In the genomic region with DNA sequence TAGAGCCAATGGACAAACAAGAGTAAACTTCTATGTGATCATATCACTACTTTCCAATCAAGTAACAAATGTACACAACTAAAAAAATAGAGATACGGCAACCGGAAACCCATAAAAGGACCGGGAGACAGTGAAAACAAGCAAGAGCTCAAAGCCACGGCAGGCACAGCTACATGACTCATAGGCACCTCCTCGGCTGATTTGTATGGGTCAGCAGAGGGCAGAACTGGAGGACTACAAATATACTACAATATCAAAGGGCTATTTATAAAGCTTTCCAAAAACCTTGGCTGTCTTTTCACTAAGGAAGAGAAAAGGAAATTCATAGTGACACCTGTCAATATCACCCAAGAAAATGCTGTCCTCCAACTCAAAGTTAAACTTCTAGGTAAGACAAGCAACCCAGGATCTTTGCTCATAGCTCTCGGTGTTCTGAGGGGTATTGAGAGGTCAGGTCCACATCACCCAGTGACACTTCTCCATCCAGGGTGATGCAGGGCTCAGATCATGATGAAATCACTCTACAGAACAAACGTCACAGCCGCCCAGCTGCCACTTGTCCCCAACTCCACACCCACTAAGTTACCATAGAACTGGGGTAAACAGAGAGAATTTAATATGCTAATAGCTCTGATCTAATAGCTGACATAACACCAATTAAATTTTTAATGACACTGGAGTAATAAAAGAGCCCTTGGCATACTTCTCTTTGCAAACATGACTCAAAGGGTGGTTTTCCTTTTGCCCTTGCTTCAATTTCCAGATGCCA, we compare ENCODE assay signal across 9 cellular contexts. TPM values are rescaled to one million over a fixed set of nuclear protein-coding genes. Genes with fewer than 3 reads are reported as not detected.
DNase-seq lines count a peak whose midpoint lies in the region; ATAC-seq and TF ChIP-seq lines count a peak whose summit lies in the region.
"Had no signal": no experiment of that assay in that cellular context is flagged by ENCODE, and none has a peak within 500 bp of the region (broad histone marks: within the 10 kb centered on the region; RNA-seq: fewer than 3 reads in every experiment).

No MANE protein-coding gene starts in this region.

- H3F3A ChIP-seq in GM23338 (replicated peaks; ENCODE audit: low read depth) = no peaks in the 10 kb centered on the region

- H3K4me1 ChIP-seq in GM23338 (ENCODE audit: insufficient read depth) (peaks cover 9% of the 10 kb centered on the region), duodenal mucosa (ENCODE audit: control insufficient read depth in 1 of 2, insufficient read depth in 2 of 2, low read length in 2 of 2) (peaks cover 36 to 42% of the 10 kb centered on the region in 2 donors), urinary bladder (ENCODE audit: insufficient read depth) (no peaks in the 10 kb centered on the region)

- H3K9ac ChIP-seq in duodenal mucosa (ENCODE audit: low read depth in 1 of 2, low read length in 2 of 2) = peak overlapping the region; percentile 44 to 53

- peaks cover 2% of the 10 kb centered on the region for H3K27me3 Mint-ChIP-seq in GM23338 (ENCODE audit: insufficient read depth, low read depth, poor library complexity)

- DNase-seq in GM23338 (ENCODE audit: low spot score) = no peak
- DNase-seq in RPMI7951 (ENCODE audit: low read depth) = peak; percentile 84
- peak; percentile 82 for DNase-seq in medulla oblongata (ENCODE audit: extremely low spot score)

- 29% methylated on average over 8 of the region's 8 CpGs for WGBS in urinary bladder

- H3K79me2 ChIP-seq in GM23338 (replicated peaks; ENCODE audit: insufficient read depth) = peaks cover 53% of the 10 kb centered on the region

- peak overlapping the region; percentile 4; the same call in 1 of the 2 replicates for H3K27ac Mint-ChIP-seq in GM23338

- H3K27me3 ChIP-seq in GM23338 (ENCODE audit: insufficient read depth) = no peaks in the 10 kb centered on the region
- no peaks in the 10 kb centered on the region for H3K27me3 ChIP-seq in duodenal mucosa (ENCODE audit: control insufficient read depth in 1 of 2, insufficient read depth in 2 of 2, low read length in 2 of 2)

- ATAC-seq in GM23338 (no peak; the same call in 2 of the 3 replicates), GM19351 (IDR thresholded peaks at IDR 0.05; ENCODE audit: unreplicated experiment) (no peak), HG02973 (IDR thresholded peaks at IDR 0.05; ENCODE audit: unreplicated experiment) (no peak)
- ATAC-seq: GM12878 had no signal

- TF ChIP-seq CTCF in 22Rv1 (IDR thresholded peaks at IDR 0.05) (peak; percentile 5; the same call in 1 of the 2 replicates), GM23338 (conservative IDR thresholded peaks at IDR 0.05; ENCODE audit: low read depth in 2 of 2) (no peak)

- H4K20me1 ChIP-seq in GM23338 (replicated peaks; ENCODE audit: insufficient read depth) = peaks cover 16% of the 10 kb centered on the region; the same call in 1 of the 2 replicates

- H3K4me3 ChIP-seq in GM23338 = no peak overlapping the region
- no peak overlapping the region for H3K4me3 ChIP-seq in duodenal mucosa (ENCODE audit: low read depth in 1 of 2, low read length in 2 of 2)
- no peak overlapping the region for H3K4me3 ChIP-seq in urinary bladder (ENCODE audit: low read depth, low read length)
- H3K4me3 ChIP-seq: GM12878 had no signal

- H3K27ac ChIP-seq in 22Rv1 (peak overlapping the region; percentile 59), GM23338 (ENCODE audit: low read depth) (no peak overlapping the region), duodenal mucosa (ENCODE audit: low read depth, low read length) (peak overlapping the region; percentile 67), urinary bladder (ENCODE audit: low read depth) (peak overlapping the region; percentile 77)

- H3K36me3 Mint-ChIP-seq in GM23338 (ENCODE audit: low read depth) = peaks cover 24% of the 10 kb centered on the region

- H3K36me3 ChIP-seq in GM23338 (ENCODE audit: insufficient read depth) = no peaks in the 10 kb centered on the region
- H3K36me3 ChIP-seq in duodenal mucosa (ENCODE audit: control insufficient read depth in 1 of 2, insufficient read depth in 2 of 2, low read length in 2 of 2) = peaks cover 0 to 5% of the 10 kb centered on the region in 2 donors
- no peaks in the 10 kb centered on the region for H3K36me3 ChIP-seq in urinary bladder (ENCODE audit: insufficient read depth)

- no peak overlapping the region for H3K4me2 ChIP-seq in GM23338

- no peaks in the 10 kb centered on the region for H3K9me2 ChIP-seq in GM23338 (ENCODE audit: insufficient read depth)

- H3K4me3 Mint-ChIP-seq in GM23338 = no peak overlapping the region

- H3K9me3 Mint-ChIP-seq in GM23338 = no peaks in the 10 kb centered on the region; the same call in 2 of the 3 replicates

- no peaks in the 10 kb centered on the region for H3K9me3 ChIP-seq in duodenal mucosa (ENCODE audit: control insufficient read depth in 1 of 2, low read length in 2 of 2)

- H3K4me1 Mint-ChIP-seq in GM23338 = peaks cover 29% of the 10 kb centered on the region

- H2AFZ ChIP-seq in GM23338 = no peak overlapping the region

TF ChIP-seq in GM23338, 12 proteins besides CTCF, POLR2A, EP300 and RAD21 (continues in another document):
- no peak for TF ChIP-seq REST (IDR thresholded peaks at IDR 0.05; ENCODE audit: unreplicated experiment)

RNA-seq across cellular contexts. Expression of gene PFDN1, which starts 41.3 kb away (rescaled TPM):
- total RNA-seq in GM23338 (2014; rRNA removed; shearing (Covaris generic)) = 85.4 and 119 TPM in 2 replicates
- 256 and 279 TPM in 2 replicates for polyA plus RNA-seq in GM23338 (2016; fragmentation: Nextera tagmentation; extraction: Ambion mirVana)
- total RNA-seq in RPMI7951 (2014; rRNA removed; shearing (Covaris generic)) = 86.1 and 114 TPM in 2 replicates
- 40.6 TPM for total RNA-seq in urinary bladder
- polyA plus RNA-seq in urinary bladder = 86.5 TPM
